In the genomic region with DNA sequence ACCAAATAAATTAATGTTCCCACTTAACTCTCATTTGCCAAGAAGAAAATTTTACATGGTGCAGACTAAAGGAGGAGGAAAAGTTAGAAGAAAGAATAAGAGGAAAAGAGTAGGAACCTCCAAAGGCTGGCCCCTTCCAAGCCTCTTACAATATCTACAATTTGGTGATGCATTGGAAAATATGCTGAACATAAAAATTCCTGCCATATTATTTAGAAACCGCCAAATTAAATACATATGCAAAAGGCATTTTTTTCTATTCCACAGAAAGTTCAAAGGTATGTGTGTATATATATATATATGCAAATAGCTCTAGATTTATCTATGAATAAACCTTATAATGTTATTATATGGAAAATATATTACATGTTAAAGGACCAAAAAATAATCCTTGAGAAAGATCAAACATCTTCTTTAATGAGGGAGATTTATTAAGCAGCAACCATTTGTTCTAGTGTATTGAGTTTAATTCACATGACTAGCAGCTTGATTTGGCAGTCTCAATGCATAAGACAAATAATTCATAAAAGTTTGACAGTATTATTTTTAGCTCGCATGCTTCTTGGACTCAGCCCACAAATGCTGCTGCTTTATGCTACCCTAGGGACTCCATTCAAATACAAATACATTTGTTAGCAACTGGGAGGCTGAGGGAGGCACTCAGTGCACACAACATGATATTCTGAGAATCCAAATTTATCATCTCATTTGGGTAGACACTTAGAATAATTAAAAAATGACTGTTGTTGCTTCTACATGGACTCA, we compare ENCODE assay signal across 12 cellular contexts.
DNase-seq lines count a peak whose midpoint lies in the region; ATAC-seq and TF ChIP-seq lines count a peak whose summit lies in the region.
"Had no signal": no experiment of that assay in that cellular context is flagged by ENCODE, and none has a peak within 500 bp of the region (broad histone marks: within the 10 kb centered on the region; RNA-seq: fewer than 3 reads in every experiment).

No MANE protein-coding gene starts in this region.

- WGBS in IMR-90 (ENCODE audit: extremely low coverage in 2 of 2, insufficient read length in 1 of 2), 2 experiments: no CpG with 5 or more reads among the region's 2 CpGs
- 91% methylated on average over 1 of the region's 2 CpGs; no CpG with 5 or more reads in 1 of the 2 experiments for WGBS in endodermal cell (ENCODE audit: insufficient coverage in 1 of 2, insufficient read length in 1 of 2), 2 experiments

- H3K27ac ChIP-seq in ACC112 (ENCODE audit: low read depth, low read length): peak overlapping the region; percentile 78
- H3K27ac ChIP-seq in IMR-90 (ENCODE audit: insufficient read depth, low read length): no peak overlapping the region
- no peak overlapping the region for H3K27ac ChIP-seq in endodermal cell (ENCODE audit: low read depth, low read length)

- H3K14ac ChIP-seq in IMR-90 (replicated peaks; ENCODE audit: low read depth, low read length): peak overlapping the region; percentile 27; the same call in 1 of the 2 replicates

- H3K56ac ChIP-seq in IMR-90 (ENCODE audit: extremely low read depth, insufficient read depth, low read length): no peak overlapping the region

- no peak overlapping the region for H3K4me2 ChIP-seq in IMR-90 (ENCODE audit: low read depth, low read length)

- no peak overlapping the region for H4K91ac ChIP-seq in IMR-90 (ENCODE audit: insufficient read depth, low read depth, low read length)

- peaks cover 11 to 30% of the 10 kb centered on the region in 2 experiments for H3K79me1 ChIP-seq in IMR-90 (ENCODE audit: low read depth in 1 of 2, low read length in 2 of 2)

- H2BK120ac ChIP-seq in IMR-90 (ENCODE audit: low read depth, low read length): peak overlapping the region; percentile 2; the same call in 1 of the 2 replicates

- H3K36me3 ChIP-seq in ACC112 (ENCODE audit: insufficient read depth, low read length) (no peaks in the 10 kb centered on the region), IMR-90 (ENCODE audit: control insufficient read depth, insufficient read depth, low read length) (no peaks in the 10 kb centered on the region), endodermal cell (ENCODE audit: control insufficient read depth, insufficient read depth, low read length) (no peaks in the 10 kb centered on the region)
- H3K36me3 ChIP-seq: upper lobe of left lung had no signal

- CTCF ChIA-PET in IMR-90 (lab: Yijun Ruan, JAX): no interaction called here

- no TSS peak for BruUV-seq in IMR-90 (replicated peaks; lab: Mats Ljungman, UMichigan)

- H3K79me2 ChIP-seq in ACC112 (ENCODE audit: control insufficient read depth, insufficient read depth, low read length, unreplicated experiment): no peaks in the 10 kb centered on the region

- H2BK5ac ChIP-seq in IMR-90 (ENCODE audit: low read depth, low read length, poor library complexity, severe bottlenecking): peak overlapping the region; percentile 32

- H3K36me3 Mint-ChIP-seq in chondrocyte (ENCODE audit: low read depth) (peaks cover 3% of the 10 kb centered on the region), mesothelial cell of epicardium (peaks cover 4% of the 10 kb centered on the region), endodermal cell (ENCODE audit: low read depth) (peaks cover 8% of the 10 kb centered on the region)

- H2BK15ac ChIP-seq in IMR-90 (ENCODE audit: low read depth, low read length): peak overlapping the region; percentile 5; the same call in 1 of the 3 replicates

- in situ Hi-C loops in IMR-90 (cut with MboI; ENCODE audit: low sequenced_read_pairs): no loop called here

- peak overlapping the region; percentile 34; the same call in 1 of the 2 replicates for H3K18ac ChIP-seq in IMR-90 (ENCODE audit: low read depth, low read length)

- peak overlapping the region; percentile 58 for H3K27ac Mint-ChIP-seq in chondrocyte (ENCODE audit: unreplicated experiment)
- H3K27ac Mint-ChIP-seq in mesothelial cell of epicardium: peak overlapping the region; percentile 90
- H3K27ac Mint-ChIP-seq in endodermal cell: no peak overlapping the region
- H3K27ac Mint-ChIP-seq: activated T-cell treated with anti-CD3 and anti-CD28 coated beads, Interleukin-2, amount 50 U/mL, for 72 hours; IgD-negative memory B cell had no signal

- intact Hi-C loops in IMR-90 (cut with micrococcal nuclease): no loop called here

- H2BK20ac ChIP-seq in IMR-90 (ENCODE audit: low read depth, low read length): peak overlapping the region; percentile 61; the same call in 1 of the 2 replicates

- H3K4me3 ChIP-seq in ACC112 (ENCODE audit: low read depth, low read length) (peak overlapping the region; percentile 43), IMR-90 (ENCODE audit: insufficient read depth, low read depth, low read length) (no peak overlapping the region), endodermal cell (ENCODE audit: low read length) (no peak overlapping the region)
- H3K4me3 ChIP-seq: upper lobe of left lung had no signal

- no peak for TF ChIP-seq POLR2A in IMR-90 (IDR thresholded peaks at IDR 0.05; ENCODE audit: low read depth, low read length)

- dilution Hi-C loops in IMR-90 (cut with HindIII; ENCODE audit: low sequenced_read_pairs, unreplicated experiment): no loop called here

- POLR2A ChIA-PET in IMR-90 (lab: Charles Lee; ENCODE audit: unreplicated experiment): no interaction called here

- DNase-seq in IMR-90 (peak; percentile 40), chondrocyte (ENCODE audit: low spot score) (no peak), mesothelial cell of epicardium (ENCODE audit: low spot score in 2 of 2, unreplicated experiment in 2 of 2) (no peak), endodermal cell (no peak)
- DNase-seq: activated T-cell treated with anti-CD3 and anti-CD28 coated beads, Interleukin-2, amount 50 U/mL, for 72 hours; NCI-H82; upper lobe of left lung had no signal

- H3K9me3 Mint-ChIP-seq in chondrocyte (ENCODE audit: low read depth) (peaks cover 2% of the 10 kb centered on the region), mesothelial cell of epicardium (no peaks in the 10 kb centered on the region), endodermal cell (peaks cover 3% of the 10 kb centered on the region)

- TF ChIP-seq CTCF in IMR-90 (conservative IDR thresholded peaks at IDR 0.05; ENCODE audit: low read depth, low read length) (no peak), chondrocyte (IDR thresholded peaks at IDR 0.05) (peak; percentile 30), mesothelial cell of epicardium (IDR thresholded peaks at IDR 0.05; ENCODE audit: unreplicated experiment) (no peak), endodermal cell (conservative IDR thresholded peaks at IDR 0.05) (no peak)

- H3K9me3 ChIP-seq in IMR-90 (ENCODE audit: control insufficient read depth, insufficient read depth, low read length): no peaks in the 10 kb centered on the region
- peaks cover 15% of the 10 kb centered on the region for H3K9me3 ChIP-seq in endodermal cell (ENCODE audit: control insufficient read depth, low read length)
- H3K9me3 ChIP-seq: upper lobe of left lung had no signal

- H4K5ac ChIP-seq in IMR-90 (ENCODE audit: low read depth, low read length): no peak overlapping the region

- H3K4ac ChIP-seq in IMR-90 (ENCODE audit: low read depth, low read length): peak overlapping the region; percentile 31; the same call in 1 of the 2 replicates

- H3K27me3 ChIP-seq in ACC112 (ENCODE audit: insufficient read depth, low read length) (no peaks in the 10 kb centered on the region), IMR-90 (ENCODE audit: control insufficient read depth, insufficient read depth, low read length) (no peaks in the 10 kb centered on the region), endodermal cell (ENCODE audit: control insufficient read depth, insufficient read depth, low read length, poor library complexity, severe bottlenecking) (no peaks in the 10 kb centered on the region)
- H3K27me3 ChIP-seq: upper lobe of left lung had no signal

- no peak overlapping the region for H2AK5ac ChIP-seq in IMR-90 (ENCODE audit: low read depth, low read length)

- H3K4me1 ChIP-seq in ACC112 (ENCODE audit: control insufficient read depth, insufficient read depth, low read length, unreplicated experiment): peaks cover 21% of the 10 kb centered on the region
- H3K4me1 ChIP-seq in IMR-90 (ENCODE audit: control insufficient read depth, insufficient read depth, low read length): peaks cover 6% of the 10 kb centered on the region; the same call in 1 of the 2 replicates
- H3K4me1 ChIP-seq in endodermal cell (ENCODE audit: control insufficient read depth, insufficient read depth, low read length): no peaks in the 10 kb centered on the region

- H3K23ac ChIP-seq in IMR-90 (ENCODE audit: low read depth, low read length): no peak overlapping the region

- H4K8ac ChIP-seq in IMR-90 (ENCODE audit: low read depth in 2 of 2, low read length in 2 of 2): no peak overlapping the region; a peak in 1 of 4 replicates

- H3K9me1 ChIP-seq in IMR-90 (ENCODE audit: insufficient read depth, low read length): 0 out of 2 replicates have a peak, but pooled peaks cover 4% of the 10 kb centered on the region

- no peak overlapping the region for H2AK9ac ChIP-seq in IMR-90 (replicated peaks; ENCODE audit: low read depth, low read length, poor library complexity)

- TF ChIP-seq RAD21 in IMR-90 (IDR thresholded peaks at IDR 0.05; ENCODE audit: low read length): no peak

- H2AFZ ChIP-seq in ACC112 (ENCODE audit: low read length, unreplicated experiment) (no peak overlapping the region), IMR-90 (replicated peaks; ENCODE audit: low read length, poor library complexity) (no peak overlapping the region)

- H3K4me1 Mint-ChIP-seq in chondrocyte (ENCODE audit: low read depth): peaks cover 45% of the 10 kb centered on the region
- H3K4me1 Mint-ChIP-seq in mesothelial cell of epicardium: peaks cover 17% of the 10 kb centered on the region
- peaks cover 7% of the 10 kb centered on the region for H3K4me1 Mint-ChIP-seq in endodermal cell

- no peaks in the 10 kb centered on the region for H3K27me3 Mint-ChIP-seq in chondrocyte (ENCODE audit: low read depth)
- H3K27me3 Mint-ChIP-seq in mesothelial cell of epicardium (ENCODE audit: low read depth): no peaks in the 10 kb centered on the region
- no peaks in the 10 kb centered on the region for H3K27me3 Mint-ChIP-seq in endodermal cell (ENCODE audit: insufficient read depth)
- H3K27me3 Mint-ChIP-seq: IgD-negative memory B cell had no signal

- H3K9ac ChIP-seq in IMR-90 (ENCODE audit: low read depth, low read length): no peak overlapping the region
- H3K9ac ChIP-seq in endodermal cell (ENCODE audit: extremely low read depth, low read length, poor library complexity, severe bottlenecking): no peak overlapping the region

- ATAC-seq in IMR-90 (ENCODE audit: low read depth) (peak; percentile 46; the same call in 1 of the 2 replicates), GM21528 (IDR thresholded peaks at IDR 0.05; ENCODE audit: low FRiP score, unreplicated experiment) (no peak), GM21786 (IDR thresholded peaks at IDR 0.05; ENCODE audit: unreplicated experiment) (no peak), GM19452 (IDR thresholded peaks at IDR 0.05; ENCODE audit: unreplicated experiment) (no peak)
- ATAC-seq: activated T-cell treated with anti-CD3 and anti-CD28 coated beads, Interleukin-2, amount 50 U/mL, for 72 hours had no signal

- H4K20me1 ChIP-seq in IMR-90 (ENCODE audit: insufficient read depth, low read length): no peaks in the 10 kb centered on the region

- H3K4me3 Mint-ChIP-seq in chondrocyte (ENCODE audit: unreplicated experiment) (no peak overlapping the region), mesothelial cell of epicardium (no peak overlapping the region), endodermal cell (no peak overlapping the region)
- H3K4me3 Mint-ChIP-seq: activated T-cell treated with anti-CD3 and anti-CD28 coated beads, Interleukin-2, amount 50 U/mL, for 72 hours; IgD-negative memory B cell had no signal
